Comparison of ENCODE assay signal across 1 cellular context in genomic region chr5:147382776-147383175, GRCh38.
TF ChIP-seq lines count a peak whose summit lies in the region.

No MANE protein-coding gene starts in this region.

TF ChIP-seq in WTC11, 78 proteins besides CTCF, POLR2A, EP300 and RAD21 (continued from another document):
- TF ChIP-seq E2F5 (CRISPR knock-in tag; IDR thresholded peaks at IDR 0.05) (no peak), IRF2 (CRISPR knock-in tag; IDR thresholded peaks at IDR 0.05; ENCODE audit: borderline replicate concordance, low read depth) (no peak), HMGXB4 (CRISPR knock-in tag; IDR thresholded peaks at IDR 0.05) (no peak), TCF7 (CRISPR knock-in tag; IDR thresholded peaks at IDR 0.05; ENCODE audit: low read depth) (no peak)
